1 cellular context compared by ENCODE assay signal in the genomic region with DNA sequence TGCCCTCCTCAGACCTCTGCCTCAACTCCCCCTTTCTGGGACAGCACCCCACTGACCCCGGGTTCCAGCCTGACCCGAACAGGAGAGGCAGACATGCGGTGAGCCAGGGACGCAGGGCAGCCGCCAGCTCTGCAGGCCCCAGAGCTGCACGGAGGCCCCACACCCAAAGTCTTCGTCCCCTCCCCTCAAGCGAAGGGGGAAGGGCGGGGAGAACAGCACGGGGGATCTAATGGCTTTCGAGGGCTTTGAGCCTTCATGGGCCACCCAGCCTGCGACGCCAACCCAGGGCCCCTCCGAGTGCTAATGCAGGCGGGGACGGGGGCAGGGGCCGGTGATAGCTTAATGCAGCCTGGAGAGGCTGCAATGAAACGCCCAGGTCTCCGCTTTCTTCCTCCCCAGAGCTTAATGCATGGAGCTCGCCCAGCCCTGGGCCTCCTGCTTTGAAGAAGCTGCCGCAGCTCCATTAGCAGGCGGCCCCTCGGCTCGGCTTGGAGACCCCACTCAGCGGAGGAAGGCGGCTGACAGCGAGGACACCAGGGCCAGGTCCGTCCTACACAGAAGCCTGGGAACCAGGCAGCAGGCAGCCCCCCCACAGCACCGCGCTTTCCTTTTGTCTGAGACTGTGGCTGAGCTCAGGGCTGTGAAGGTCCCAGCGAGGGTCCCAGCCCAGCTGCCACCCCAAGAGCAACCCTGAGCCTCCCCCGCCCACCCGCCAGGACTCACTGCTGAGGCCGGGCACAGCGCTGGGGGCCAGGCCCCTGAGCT.
TF ChIP-seq lines count a peak whose summit lies in the region.

No MANE protein-coding gene starts in this region.

TF ChIP-seq in GM12878, 131 proteins besides CTCF, POLR2A, EP300 and RAD21:
- TF ChIP-seq, protein P1, sequence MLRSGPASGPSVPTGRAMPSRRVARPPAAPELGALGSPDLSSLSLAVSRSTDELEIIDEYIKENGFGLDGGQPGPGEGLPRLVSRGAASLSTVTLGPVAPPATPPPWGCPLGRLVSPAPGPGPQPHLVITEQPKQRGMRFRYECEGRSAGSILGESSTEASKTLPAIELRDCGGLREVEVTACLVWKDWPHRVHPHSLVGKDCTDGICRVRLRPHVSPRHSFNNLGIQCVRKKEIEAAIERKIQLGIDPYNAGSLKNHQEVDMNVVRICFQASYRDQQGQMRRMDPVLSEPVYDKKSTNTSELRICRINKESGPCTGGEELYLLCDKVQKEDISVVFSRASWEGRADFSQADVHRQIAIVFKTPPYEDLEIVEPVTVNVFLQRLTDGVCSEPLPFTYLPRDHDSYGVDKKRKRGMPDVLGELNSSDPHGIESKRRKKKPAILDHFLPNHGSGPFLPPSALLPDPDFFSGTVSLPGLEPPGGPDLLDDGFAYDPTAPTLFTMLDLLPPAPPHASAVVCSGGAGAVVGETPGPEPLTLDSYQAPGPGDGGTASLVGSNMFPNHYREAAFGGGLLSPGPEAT (IDR thresholded peaks at IDR 0.05; ENCODE audit: low read depth) = no peak
- TF ChIP-seq, protein P2, sequence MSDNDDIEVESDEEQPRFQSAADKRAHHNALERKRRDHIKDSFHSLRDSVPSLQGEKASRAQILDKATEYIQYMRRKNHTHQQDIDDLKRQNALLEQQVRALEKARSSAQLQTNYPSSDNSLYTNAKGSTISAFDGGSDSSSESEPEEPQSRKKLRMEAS (IDR thresholded peaks at IDR 0.05; ENCODE audit: low read depth, low read length) = no peak
- TF ChIP-seq SRF (IDR thresholded peaks at IDR 0.05; ENCODE audit: low read depth in 2 of 2, low read length in 2 of 2) (no peak), IKZF1 (conservative IDR thresholded peaks at IDR 0.05) (no peak), JUNB (IDR thresholded peaks at IDR 0.05) (no peak), FOS (IDR thresholded peaks at IDR 0.05; ENCODE audit: borderline replicate concordance, extremely low read depth, insufficient read length) (no peak), NR2C1 (IDR thresholded peaks at IDR 0.05) (no peak), CHD2 (IDR thresholded peaks at IDR 0.05; ENCODE audit: borderline replicate concordance, low read depth, low read length) (no peak), CBX3 (IDR thresholded peaks at IDR 0.05; ENCODE audit: borderline replicate concordance, low read depth) (no peak), ZNF622 (IDR thresholded peaks at IDR 0.05) (no peak), KAT2A (conservative IDR thresholded peaks at IDR 0.05; ENCODE audit: control insufficient read depth, low read depth, low read length) (no peak), IKZF2 (IDR thresholded peaks at IDR 0.05) (no peak), MEF2B (IDR thresholded peaks at IDR 0.05; ENCODE audit: partially characterized antibody, poor library complexity, severe bottlenecking) (no peak), RCOR1 (conservative IDR thresholded peaks at IDR 0.05; ENCODE audit: low read depth, low read length) (no peak), KLF5 (IDR thresholded peaks at IDR 0.05; ENCODE audit: partially characterized antibody) (no peak), NR2C2 (IDR thresholded peaks at IDR 0.05; ENCODE audit: borderline replicate concordance, control insufficient read depth, insufficient read length, low read depth) (no peak), SMC3 (IDR thresholded peaks at IDR 0.05; ENCODE audit: borderline replicate concordance, low read length) (no peak)
- TF ChIP-seq, protein P3, sequence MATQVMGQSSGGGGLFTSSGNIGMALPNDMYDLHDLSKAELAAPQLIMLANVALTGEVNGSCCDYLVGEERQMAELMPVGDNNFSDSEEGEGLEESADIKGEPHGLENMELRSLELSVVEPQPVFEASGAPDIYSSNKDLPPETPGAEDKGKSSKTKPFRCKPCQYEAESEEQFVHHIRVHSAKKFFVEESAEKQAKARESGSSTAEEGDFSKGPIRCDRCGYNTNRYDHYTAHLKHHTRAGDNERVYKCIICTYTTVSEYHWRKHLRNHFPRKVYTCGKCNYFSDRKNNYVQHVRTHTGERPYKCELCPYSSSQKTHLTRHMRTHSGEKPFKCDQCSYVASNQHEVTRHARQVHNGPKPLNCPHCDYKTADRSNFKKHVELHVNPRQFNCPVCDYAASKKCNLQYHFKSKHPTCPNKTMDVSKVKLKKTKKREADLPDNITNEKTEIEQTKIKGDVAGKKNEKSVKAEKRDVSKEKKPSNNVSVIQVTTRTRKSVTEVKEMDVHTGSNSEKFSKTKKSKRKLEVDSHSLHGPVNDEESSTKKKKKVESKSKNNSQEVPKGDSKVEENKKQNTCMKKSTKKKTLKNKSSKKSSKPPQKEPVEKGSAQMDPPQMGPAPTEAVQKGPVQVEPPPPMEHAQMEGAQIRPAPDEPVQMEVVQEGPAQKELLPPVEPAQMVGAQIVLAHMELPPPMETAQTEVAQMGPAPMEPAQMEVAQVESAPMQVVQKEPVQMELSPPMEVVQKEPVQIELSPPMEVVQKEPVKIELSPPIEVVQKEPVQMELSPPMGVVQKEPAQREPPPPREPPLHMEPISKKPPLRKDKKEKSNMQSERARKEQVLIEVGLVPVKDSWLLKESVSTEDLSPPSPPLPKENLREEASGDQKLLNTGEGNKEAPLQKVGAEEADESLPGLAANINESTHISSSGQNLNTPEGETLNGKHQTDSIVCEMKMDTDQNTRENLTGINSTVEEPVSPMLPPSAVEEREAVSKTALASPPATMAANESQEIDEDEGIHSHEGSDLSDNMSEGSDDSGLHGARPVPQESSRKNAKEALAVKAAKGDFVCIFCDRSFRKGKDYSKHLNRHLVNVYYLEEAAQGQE (IDR thresholded peaks at IDR 0.05; ENCODE audit: low read depth, low read length) = no peak
- TF ChIP-seq, protein P4, sequence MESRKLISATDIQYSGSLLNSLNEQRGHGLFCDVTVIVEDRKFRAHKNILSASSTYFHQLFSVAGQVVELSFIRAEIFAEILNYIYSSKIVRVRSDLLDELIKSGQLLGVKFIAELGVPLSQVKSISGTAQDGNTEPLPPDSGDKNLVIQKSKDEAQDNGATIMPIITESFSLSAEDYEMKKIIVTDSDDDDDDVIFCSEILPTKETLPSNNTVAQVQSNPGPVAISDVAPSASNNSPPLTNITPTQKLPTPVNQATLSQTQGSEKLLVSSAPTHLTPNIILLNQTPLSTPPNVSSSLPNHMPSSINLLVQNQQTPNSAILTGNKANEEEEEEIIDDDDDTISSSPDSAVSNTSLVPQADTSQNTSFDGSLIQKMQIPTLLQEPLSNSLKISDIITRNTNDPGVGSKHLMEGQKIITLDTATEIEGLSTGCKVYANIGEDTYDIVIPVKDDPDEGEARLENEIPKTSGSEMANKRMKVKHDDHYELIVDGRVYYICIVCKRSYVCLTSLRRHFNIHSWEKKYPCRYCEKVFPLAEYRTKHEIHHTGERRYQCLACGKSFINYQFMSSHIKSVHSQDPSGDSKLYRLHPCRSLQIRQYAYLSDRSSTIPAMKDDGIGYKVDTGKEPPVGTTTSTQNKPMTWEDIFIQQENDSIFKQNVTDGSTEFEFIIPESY (IDR thresholded peaks at IDR 0.05) = no peak
